8 cellular contexts compared by ENCODE assay signal in genomic region chr16:58500329-58501241, GRCh38. TPM values are rescaled to one million over a fixed set of nuclear protein-coding genes. Genes with fewer than 3 reads are reported as not detected.
DNase-seq lines count a peak whose midpoint lies in the region; ATAC-seq and TF ChIP-seq lines count a peak whose summit lies in the region.

No MANE protein-coding gene starts in this region.

- peak in 1 of 10 experiments; percentile 33 for DNase-seq in CD4-positive, alpha-beta T cell
- DNase-seq in NCI-H1105 (lab: John Stamatoyannopoulos, UW): peak; percentile 11
- DNase-seq in colonic mucosa: no peak
- no peak for DNase-seq in NCI-H2029 treated with DMSO at 0.1 percent for 48 hours (lab: John Stamatoyannopoulos, UW)
- DNase-seq in GM20000 (ENCODE audit: low spot score): no peak
- no peak for DNase-seq in hepatic stellate cell (ENCODE audit: low spot score)

- no peak overlapping the region for H3K27ac ChIP-seq in CD4-positive, alpha-beta T cell (ENCODE audit: low read depth, low read length)
- H3K27ac ChIP-seq in colonic mucosa: no peak overlapping the region

- CTCF ChIA-PET in CD4-positive, alpha-beta T cell (lab: Charles Lee): interaction anchor here (1.9 kb wide), 1 partner anchor 12 kb away, joined by 8 read pairs; no protein-coding TSS in a partner anchor

- no peak overlapping the region for H3K9ac ChIP-seq in colonic mucosa (ENCODE audit: low read depth in 2 of 2, low read length in 2 of 2)

- H3K36me3 Mint-ChIP-seq in CD4-positive, alpha-beta T cell (ENCODE audit: low read depth): no peaks in the 10 kb centered on the region

- ATAC-seq in CD4-positive, alpha-beta T cell (ENCODE audit: poor library complexity): peak; percentile 42
- no peak for ATAC-seq in HG02763 (IDR thresholded peaks at IDR 0.05; ENCODE audit: unreplicated experiment)

- no peaks in the 10 kb centered on the region for H3K27me3 ChIP-seq in CD4-positive, alpha-beta T cell (ENCODE audit: control insufficient read depth, insufficient read depth, low read length)
- H3K27me3 ChIP-seq in colonic mucosa (peaks cover 21% of the 10 kb centered on the region), mononuclear cell (ENCODE audit: insufficient read depth, low read length) (peaks cover 11% of the 10 kb centered on the region)

- H3K9me3 ChIP-seq in CD4-positive, alpha-beta T cell (ENCODE audit: control insufficient read depth, low read length): no peaks in the 10 kb centered on the region
- no peaks in the 10 kb centered on the region for H3K9me3 ChIP-seq in colonic mucosa
- H3K9me3 ChIP-seq in mononuclear cell (ENCODE audit: low read depth, low read length): no peaks in the 10 kb centered on the region

- H3K4me3 ChIP-seq in colonic mucosa: peak overlapping the region; percentile 30
- H3K4me3 ChIP-seq in mononuclear cell (ENCODE audit: low read length): peak overlapping the region; percentile 18

- H3K27ac Mint-ChIP-seq in CD4-positive, alpha-beta T cell: peak overlapping the region; percentile 72

- peaks cover 9% of the 10 kb centered on the region for H3K27me3 Mint-ChIP-seq in CD4-positive, alpha-beta T cell

- TF ChIP-seq CTCF in CD4-positive, alpha-beta T cell (IDR thresholded peaks at IDR 0.05): no peak
- TF ChIP-seq CTCF in colonic mucosa (IDR thresholded peaks at IDR 0.05): no peak
- TF ChIP-seq CTCF in GM20000 (IDR thresholded peaks at IDR 0.05; ENCODE audit: extremely low read depth, missing control alignments): no peak

- H3K4me1 ChIP-seq in colonic mucosa: peaks cover 12% of the 10 kb centered on the region
- H3K4me1 ChIP-seq in mononuclear cell (ENCODE audit: insufficient read depth, low read length): peaks cover 17% of the 10 kb centered on the region

- H3K4me1 Mint-ChIP-seq in CD4-positive, alpha-beta T cell (ENCODE audit: low read depth): peaks cover 10% of the 10 kb centered on the region

- intact Hi-C loops in CD4-positive, alpha-beta T cell (cut with DNase I, micrococcal nuclease): no loop called here
- intact Hi-C loops in colonic mucosa (cut with DNase I): no loop called here

- no peaks in the 10 kb centered on the region for H3K9me3 Mint-ChIP-seq in CD4-positive, alpha-beta T cell

- H3K4me3 Mint-ChIP-seq in CD4-positive, alpha-beta T cell: peak overlapping the region; percentile 85

- H3K36me3 ChIP-seq in colonic mucosa: no peaks in the 10 kb centered on the region

- POLR2A ChIA-PET in CD4-positive, alpha-beta T cell (lab: Charles Lee): interaction anchor here (1.6 kb wide), 1 partner anchor 9 kb away, joined by 4 read pairs; no protein-coding TSS in a partner anchor

RNA-seq across cellular contexts. Expression of gene NDRG4, which starts 0.6 kb away (rescaled TPM):
- 1 to 10 TPM; 2.8 to 3.2 TPM for total RNA-seq in CD4-positive, alpha-beta T cell
- total RNA-seq in colonic mucosa (1 to 10 TPM; 3.0 to 9.8 TPM), mononuclear cell (0.94 TPM)

RNA-seq across cellular contexts. Expression of gene SETD6, which starts 14.7 kb away (rescaled TPM):
- 10 to 100 TPM; 21.9 to 25.5 TPM for total RNA-seq in CD4-positive, alpha-beta T cell
- total RNA-seq in colonic mucosa: 10 to 100 TPM in 1 of 2 donors, 1 to 10 TPM in 1; 8.5 to 18.0 TPM
- total RNA-seq in mononuclear cell: 11.8 TPM
